8 cellular contexts compared by ENCODE assay signal in the genomic region with DNA sequence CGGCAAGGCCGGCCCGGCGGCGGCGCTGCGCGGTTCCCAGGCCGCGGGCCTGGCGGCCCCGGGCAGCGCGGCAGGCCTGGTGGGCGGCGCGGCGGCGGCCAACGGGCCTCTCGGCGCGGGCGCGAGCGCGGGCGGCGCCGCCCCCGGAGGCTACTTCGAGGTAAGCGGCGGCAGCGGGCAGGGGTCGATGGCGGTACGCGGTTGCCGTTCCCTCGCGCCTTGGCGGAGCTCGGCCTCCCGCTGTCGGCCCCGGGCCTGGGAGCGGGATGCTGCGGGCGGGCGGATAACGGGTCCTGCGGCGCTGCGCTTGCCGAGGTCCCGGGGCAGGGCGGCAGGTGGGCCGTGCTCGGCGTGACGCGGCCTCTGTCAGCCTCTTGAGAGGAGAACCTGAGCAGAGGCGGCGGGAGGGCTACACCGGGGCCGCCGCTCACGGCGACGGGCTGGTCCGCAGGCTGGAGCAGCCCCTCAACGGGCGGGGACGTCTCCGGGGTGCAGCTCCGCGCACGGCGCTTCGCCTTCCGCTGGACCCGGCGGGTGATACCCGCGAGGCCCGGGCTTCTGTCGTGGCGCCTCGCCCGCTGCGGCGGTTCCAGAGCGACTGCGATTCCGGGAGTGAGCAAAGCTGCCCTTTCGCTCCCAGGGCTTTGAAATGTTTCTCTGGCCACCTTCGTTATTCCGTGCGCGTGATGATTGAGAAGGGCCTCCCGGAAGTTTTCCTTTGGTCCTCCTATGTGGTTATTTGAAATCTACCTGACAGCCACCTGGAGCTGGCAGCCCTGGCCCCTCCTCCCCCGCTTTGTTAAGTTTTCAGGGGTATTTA. TPM values are rescaled to one million over a fixed set of nuclear protein-coding genes. Genes with fewer than 3 reads are reported as not detected.
DNase-seq lines count a peak whose midpoint lies in the region; ATAC-seq and TF ChIP-seq lines count a peak whose summit lies in the region.

No MANE protein-coding gene starts in this region.

- peak overlapping the region; percentile 91 for H3K4me2 ChIP-seq in Karpas-422 (ENCODE audit: low read depth, low read length, poor library complexity, severe bottlenecking)

- peaks cover 20% of the 10 kb centered on the region for H3K4me1 ChIP-seq in Karpas-422 (ENCODE audit: low read length)
- peaks cover 3 to 19% (median 10%) of the 10 kb centered on the region in 4 donors for H3K4me1 ChIP-seq in liver (ENCODE audit: control insufficient read depth in 4 of 4, insufficient read depth in 4 of 4, low read length in 3 of 4)

- 0 out of 2 replicates have a peak, but pooled peaks cover under 1% of the 10 kb centered on the region for H3K36me3 ChIP-seq in Karpas-422 (ENCODE audit: insufficient read depth, low read length)
- no peaks in the 10 kb centered on the region for H3K36me3 ChIP-seq in liver (ENCODE audit: control insufficient read depth in 4 of 4, insufficient read depth in 3 of 4, low read depth in 1 of 4, low read length in 3 of 4)

- ATAC-seq in GM21515 (IDR thresholded peaks at IDR 0.05; ENCODE audit: unreplicated experiment) = peak; percentile 19

- TF ChIP-seq CTCF in choroid plexus epithelial cell (conservative IDR thresholded peaks at IDR 0.05; ENCODE audit: low read depth, low read length) = no peak
- TF ChIP-seq CTCF in liver (IDR thresholded peaks at IDR 0.05; ENCODE audit: low read depth, low read length, missing input control) = no peak

- H3K27me3 ChIP-seq in Karpas-422 (ENCODE audit: low read length) = no peaks in the 10 kb centered on the region
- no peaks in the 10 kb centered on the region for H3K27me3 ChIP-seq in liver (ENCODE audit: control insufficient read depth in 4 of 4, insufficient read depth in 4 of 4, low read length in 3 of 4)

- DNase-seq in COLO668 (lab: John Stamatoyannopoulos, UW; ENCODE audit: unreplicated experiment) (peak; percentile 68), Karpas-422 (peak; percentile 75), choroid plexus epithelial cell (ENCODE audit: low read depth) (peak; percentile 41), pons (ENCODE audit: low spot score) (no peak)
- peak; percentile 69 for DNase-seq in activated CD4-positive, CD25-positive, alpha-beta regulatory T cell treated with anti-CD3 and anti-CD28 coated beads, Interleukin-2, amount 50 U/mL, for 72 hours
- DNase-seq in stimulated activated CD4-positive, alpha-beta T cell treated with anti-CD3 and anti-CD28 coated beads, Interleukin-4, amount 100 ng/mL, for 4 hours = peak; percentile 44 to 56

- H2AFZ ChIP-seq in Karpas-422 (ENCODE audit: low read length) = no peak overlapping the region

- TF ChIP-seq RAD21 in liver (IDR thresholded peaks at IDR 0.05) = peak in 1 of 2 donors; percentile 16

- peaks cover 53% of the 10 kb centered on the region for H3K79me2 ChIP-seq in Karpas-422 (ENCODE audit: low read length)

- peak overlapping the region; percentile 85 for H3K9ac ChIP-seq in Karpas-422 (ENCODE audit: low read length)
- H3K9ac ChIP-seq in liver (ENCODE audit: low read depth in 1 of 2, low read length in 2 of 2) = peak overlapping the region; percentile 71 to 83

- peak overlapping the region; percentile 75 for H3K4me3 ChIP-seq in Karpas-422 (ENCODE audit: low read length)
- H3K4me3 ChIP-seq in choroid plexus epithelial cell (ENCODE audit: low read depth, low read length) = peak overlapping the region; percentile 81
- peak overlapping the region; percentile 61 to 100 (median 76) for H3K4me3 ChIP-seq in liver (ENCODE audit: low read depth in 1 of 3, low read length in 3 of 3)

- peaks cover 17% of the 10 kb centered on the region for H4K20me1 ChIP-seq in Karpas-422 (ENCODE audit: insufficient read depth, low read depth, low read length)

- H3K9me3 ChIP-seq in Karpas-422 (ENCODE audit: low read length) (no peaks in the 10 kb centered on the region), liver (ENCODE audit: control insufficient read depth in 4 of 4, low read length in 3 of 4) (no peaks in the 10 kb centered on the region)

- no peaks in the 10 kb centered on the region for H3K9me2 ChIP-seq in Karpas-422 (replicated peaks; ENCODE audit: insufficient read depth, low read length)

- H3K27ac ChIP-seq in Karpas-422 (ENCODE audit: low read length) (peak overlapping the region; percentile 57), liver (ENCODE audit: low read depth in 1 of 2, low read length in 2 of 2) (peak overlapping the region; percentile 82 to 88)

- WGBS in liver = under 1% methylated on average over 103 of the region's 103 CpGs

TF ChIP-seq in liver, 16 proteins besides CTCF, POLR2A, EP300 and RAD21:
- no peak for TF ChIP-seq MAX (IDR thresholded peaks at IDR 0.05)
- peak in 1 of 2 donors; percentile 15 for TF ChIP-seq EGR1 (IDR thresholded peaks at IDR 0.05; ENCODE audit: low read depth in 2 of 2)

RNA-seq across cellular contexts. Expression of gene FAM193A, which starts 0.8 kb away (rescaled TPM):
- 28.0 and 38.8 TPM in 2 replicates for total RNA-seq in Karpas-422 (2014; rRNA removed; shearing (Covaris generic); ENCODE audit: low replicate concordance)
- total RNA-seq in liver = 10 to 100 TPM in 1 of 2 donors, 1 to 10 TPM in 1; 9.6 to 10.2 TPM
- polyA plus RNA-seq in liver = 1 to 10 TPM; 3.9 to 4.3 TPM
